20 cellular contexts compared by ENCODE assay signal in the genomic region with DNA sequence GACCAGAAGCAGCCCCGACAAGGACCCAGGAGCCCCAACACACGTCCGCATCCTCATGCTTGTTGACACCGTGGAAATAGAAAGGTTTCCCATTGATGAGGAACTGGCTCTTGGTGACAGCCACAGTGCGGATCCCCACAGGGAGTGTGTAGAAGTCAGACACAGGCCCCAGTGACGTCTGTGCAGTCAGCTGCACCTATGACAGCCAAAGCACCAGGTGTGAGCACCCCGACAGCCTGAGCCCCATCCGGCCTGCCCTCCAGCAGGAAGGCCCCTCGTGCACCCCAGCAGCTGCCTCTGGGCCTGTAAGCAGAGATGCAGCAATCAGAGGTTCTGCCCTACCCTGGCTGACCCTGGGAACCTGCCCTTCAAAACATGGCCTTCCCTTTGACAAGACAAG.
"Had no signal": no experiment of that assay in that cellular context is flagged by ENCODE, and none has a peak within 500 bp of the region (broad histone marks: within the 10 kb centered on the region; RNA-seq: fewer than 3 reads in every experiment).

No MANE protein-coding gene starts in this region.

- H3K27me3 ChIP-seq: foreskin keratinocyte, heart left ventricle, tibial artery, upper lobe of left lung, vagina had no signal

- H3K4me1 ChIP-seq: foreskin keratinocyte, parathyroid adenoma, psoas muscle, tibial artery had no signal

- H3K4me3 ChIP-seq: coronary artery, heart left ventricle, psoas muscle, tibial artery, upper lobe of left lung, vagina had no signal

- H3K9me3 Mint-ChIP-seq: endodermal cell; natural killer cell; neural crest cell; stimulated activated effector memory CD8-positive, alpha-beta T cell treated with anti-CD3 and anti-CD28 coated beads, Interleukin-12 subunit alpha, Interleukin-12 subunit beta, amount 100 ng/mL, for 72 hours; stimulated activated naive CD8-positive, alpha-beta T cell treated with anti-CD3 and anti-CD28 coated beads, Interleukin-15, Interleukin-2, amounts not matched to agents 100 ng/mL and 50 ng/mL, for 24 hours had no signal

- H3K27ac ChIP-seq: coronary artery, foreskin keratinocyte, heart left ventricle, parathyroid adenoma, psoas muscle, tibial artery, upper lobe of left lung, vagina had no signal

- ATAC-seq: foreskin keratinocyte; psoas muscle; stimulated activated effector memory CD8-positive, alpha-beta T cell treated with anti-CD3 and anti-CD28 coated beads, Interleukin-12 subunit alpha, Interleukin-12 subunit beta, amount 100 ng/mL, for 72 hours had no signal

- H3K4me3 Mint-ChIP-seq: endodermal cell; natural killer cell; neural crest cell; stimulated activated effector memory CD8-positive, alpha-beta T cell treated with anti-CD3 and anti-CD28 coated beads, Interleukin-12 subunit alpha, Interleukin-12 subunit beta, amount 100 ng/mL, for 72 hours; stimulated activated naive CD8-positive, alpha-beta T cell treated with anti-CD3 and anti-CD28 coated beads, Interleukin-15, Interleukin-2, amounts not matched to agents 100 ng/mL and 50 ng/mL, for 24 hours had no signal

- H3K27ac Mint-ChIP-seq: endodermal cell; natural killer cell; stimulated activated effector memory CD8-positive, alpha-beta T cell treated with anti-CD3 and anti-CD28 coated beads, Interleukin-12 subunit alpha, Interleukin-12 subunit beta, amount 100 ng/mL, for 72 hours; stimulated activated naive CD8-positive, alpha-beta T cell treated with anti-CD3 and anti-CD28 coated beads, Interleukin-15, Interleukin-2, amounts not matched to agents 100 ng/mL and 50 ng/mL, for 24 hours had no signal

- H2AFZ ChIP-seq: parathyroid adenoma had no signal

- DNase-seq: effector CD4-positive, alpha-beta T cell; endodermal cell; erythroblast; foreskin keratinocyte; heart left ventricle; hippocampal formation; kidney glomerular epithelial cell; natural killer cell; occipital lobe; psoas muscle; stimulated activated CD4-positive, alpha-beta T cell treated with anti-CD3 and anti-CD28 coated beads, Interleukin-4, amount 100 ng/mL, for 1 hour; stimulated activated CD8-positive, alpha-beta memory T cell treated with anti-CD3 and anti-CD28 coated beads, Interleukin-4, amount 100 ng/mL, for 48 hours had no signal

- H3K9ac ChIP-seq: parathyroid adenoma had no signal

- H3K4me1 Mint-ChIP-seq: endodermal cell; natural killer cell; neural crest cell; stimulated activated effector memory CD8-positive, alpha-beta T cell treated with anti-CD3 and anti-CD28 coated beads, Interleukin-12 subunit alpha, Interleukin-12 subunit beta, amount 100 ng/mL, for 72 hours had no signal

- H3K9me3 ChIP-seq: heart left ventricle, psoas muscle, tibial artery, upper lobe of left lung, vagina had no signal

- H3K27me3 Mint-ChIP-seq: stimulated activated naive CD8-positive, alpha-beta T cell treated with anti-CD3 and anti-CD28 coated beads, Interleukin-15, Interleukin-2, amounts not matched to agents 100 ng/mL and 50 ng/mL, for 24 hours had no signal

- H3K36me3 Mint-ChIP-seq: natural killer cell had no signal
